Comparison of ENCODE assay signal across 15 cellular contexts in genomic region chr12:86496595-86496994, GRCh38.
DNase-seq lines count a peak whose midpoint lies in the region; ATAC-seq and FAIRE-seq lines count a peak whose summit lies in the region.
"Had no signal": no experiment of that assay in that cellular context is flagged by ENCODE, and none has a peak within 500 bp of the region (broad histone marks: within the 10 kb centered on the region; RNA-seq: fewer than 3 reads in every experiment).

No MANE protein-coding gene starts in this region.

- FAIRE-seq in islet of Langerhans (lab: Jason Lieb, UNC) = peak; percentile 30

- DNase-seq in DMS153 (lab: John Stamatoyannopoulos, UW) (peak; percentile 62), NCI-H1436 treated with DMSO at 0.1 percent for 48 hours (lab: John Stamatoyannopoulos, UW) (peak; percentile 79), NCI-H748 treated with DMSO at 0.1 percent for 48 hours (lab: John Stamatoyannopoulos, UW) (peak; percentile 91), DMS79 (lab: John Stamatoyannopoulos, UW) (no peak)
- DNase-seq in activated naive CD4-positive, alpha-beta T cell treated with anti-CD3 and anti-CD28 coated beads, Interleukin-2, amount 50 U/mL, for 16 hours = no peak
- DNase-seq: AML-193; CD4-positive, alpha-beta T cell; EL; H9; NCI-H1694 treated with DMSO at 0.1 percent for 48 hours; NCI-H524; SHP77 had no signal

- no peak for ATAC-seq in HG02970 (IDR thresholded peaks at IDR 0.05; ENCODE audit: low FRiP score, unreplicated experiment)
- ATAC-seq: SK-N-SH treated with all-trans-retinoic acid at 6 μM for 48 hours had no signal

Comparison
In these comparisons a context has a peak if more than half of its experiments do, and no peak if none do; other contexts are left out.
1. DNase-seq: peak in DMS153 (single experiment), NCI-H1436 treated with DMSO at 0.1 percent for 48 hours (single experiment) and NCI-H748 treated with DMSO at 0.1 percent for 48 hours (single experiment); none in activated naive CD4-positive, alpha-beta T cell treated with anti-CD3 and anti-CD28 coated beads, Interleukin-2, amount 50 U/mL, for 16 hours (single experiment) and DMS79 (single experiment).